ENCODE assay signal across 1 cellular context in genomic region chr6:149266659-149267058, GRCh38.
TF ChIP-seq lines count a peak whose summit lies in the region.

No MANE protein-coding gene starts in this region.

TF ChIP-seq in HepG2, 621 proteins besides CTCF, POLR2A, EP300 and RAD21 (continued from another document):
- no peak for TF ChIP-seq PAWR (CRISPR knock-in tag; IDR thresholded peaks at IDR 0.05; ENCODE audit: borderline replicate concordance)
- no peak for TF ChIP-seq ZBTB39 (CRISPR knock-in tag; IDR thresholded peaks at IDR 0.05)
- TF ChIP-seq HMGXB3 (CRISPR knock-in tag; IDR thresholded peaks at IDR 0.05; ENCODE audit: borderline replicate concordance): no peak
- TF ChIP-seq LBX2 (CRISPR knock-in tag; IDR thresholded peaks at IDR 0.05; ENCODE audit: borderline replicate concordance): no peak
- no peak for TF ChIP-seq ZNF24 (IDR thresholded peaks at IDR 0.05)
- TF ChIP-seq NR2F1 (CRISPR knock-in tag; IDR thresholded peaks at IDR 0.05): no peak
- TF ChIP-seq TEAD2 (CRISPR knock-in tag; IDR thresholded peaks at IDR 0.05): no peak
- TF ChIP-seq ZNF687 (CRISPR knock-in tag; IDR thresholded peaks at IDR 0.05): no peak
- no peak for TF ChIP-seq ZNF414 (CRISPR knock-in tag; IDR thresholded peaks at IDR 0.05)
- no peak for TF ChIP-seq ZNF572 (CRISPR knock-in tag; IDR thresholded peaks at IDR 0.05)
- TF ChIP-seq AHDC1 (CRISPR knock-in tag; IDR thresholded peaks at IDR 0.05; ENCODE audit: borderline replicate concordance): no peak
- TF ChIP-seq SNAPC4 (CRISPR knock-in tag; IDR thresholded peaks at IDR 0.05): no peak
- TF ChIP-seq STAT6 (CRISPR knock-in tag; IDR thresholded peaks at IDR 0.05; ENCODE audit: borderline replicate concordance): no peak
- TF ChIP-seq PPARG (CRISPR knock-in tag; conservative IDR thresholded peaks at IDR 0.05): no peak
